In genomic region chr17:16352838-16353701, GRCh38 we compare ENCODE assay signal across 1 cellular context.
TF ChIP-seq lines count a peak whose summit lies in the region.

TSS of gene CENPV (minus strand) at chr17:16353469. CDS start at chr17:16353436, 33 bp downstream.

TF ChIP-seq in HEK293, 187 proteins besides CTCF, POLR2A, EP300 and RAD21 (continued from another document):
- TF ChIP-seq ZNF362 (tag by site-specific recombination; IDR thresholded peaks at IDR 0.05) (no peak), GLIS2 (tag by site-specific recombination; IDR thresholded peaks at IDR 0.05) (peak; percentile 71), ZBTB20 (tag by site-specific recombination; IDR thresholded peaks at IDR 0.05) (0 out of 2 replicates have a peak, but pooled peaks have one; percentile 43), ZFP37 (tag by site-specific recombination; IDR thresholded peaks at IDR 0.05) (0 out of 2 replicates have a peak, but pooled peaks have one; percentile 5)
